1 cellular context compared by ENCODE assay signal in the genomic region with DNA sequence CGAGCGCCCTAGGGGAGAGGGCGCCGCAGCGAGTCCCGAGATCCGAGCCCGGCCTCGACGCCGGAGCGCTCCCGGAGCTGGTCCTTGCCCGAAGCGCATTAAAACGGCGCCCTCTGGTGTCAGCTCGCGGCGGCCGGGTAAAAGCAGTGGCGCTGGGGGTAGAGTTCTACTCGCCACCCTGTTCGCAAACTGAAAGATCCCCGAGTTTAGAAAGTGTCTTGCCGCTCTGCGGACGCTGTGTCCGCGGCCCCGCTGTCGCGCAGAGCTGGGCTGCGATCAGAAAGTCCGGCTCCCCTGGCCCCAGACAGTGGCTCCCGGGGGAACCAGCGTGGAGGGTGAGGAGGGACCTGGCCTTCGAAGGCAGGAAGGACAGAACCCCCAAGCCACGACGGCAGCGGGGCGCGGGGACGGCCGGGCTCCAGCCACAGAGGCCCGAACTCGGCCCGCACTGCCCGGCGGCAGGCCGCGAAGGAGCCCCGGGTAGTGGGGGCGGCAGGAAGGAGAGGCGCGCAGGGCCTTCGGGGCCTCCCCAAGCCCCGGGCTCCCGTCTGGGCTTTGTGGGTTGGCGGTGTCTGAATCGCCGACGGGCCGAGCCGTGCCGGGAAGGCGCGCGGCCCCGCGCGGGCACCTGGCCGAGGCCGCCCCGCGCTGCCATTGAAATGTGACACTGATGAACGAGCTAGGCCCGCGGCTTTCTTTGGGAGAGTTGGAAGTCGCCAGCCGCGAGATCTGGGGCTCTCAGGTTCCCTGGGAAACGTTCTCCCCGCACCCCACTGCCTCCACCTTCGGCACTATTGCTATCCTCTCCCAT.
TF ChIP-seq lines count a peak whose summit lies in the region.

No MANE protein-coding gene starts in this region.

TF ChIP-seq in HepG2, 621 proteins besides CTCF, POLR2A, EP300 and RAD21 (continued from another document and continues in another):
- TF ChIP-seq, protein P1, sequence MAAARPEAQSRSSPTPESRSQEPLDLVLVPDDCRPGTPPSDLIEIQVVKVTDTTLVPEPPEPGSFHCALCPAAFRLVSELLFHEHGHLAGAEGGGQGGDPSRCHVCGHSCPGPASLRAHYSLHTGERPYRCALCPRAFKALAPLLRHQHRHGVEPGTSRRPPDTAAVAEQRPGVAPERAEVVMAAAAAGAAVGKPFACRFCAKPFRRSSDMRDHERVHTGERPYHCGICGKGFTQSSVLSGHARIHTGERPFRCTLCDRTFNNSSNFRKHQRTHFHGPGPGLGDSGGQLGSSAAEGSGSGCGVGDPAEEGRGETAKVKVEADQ (CRISPR knock-in tag; IDR thresholded peaks at IDR 0.05; ENCODE audit: borderline replicate concordance) = no peak
- no peak for TF ChIP-seq ZNF34 (CRISPR knock-in tag; IDR thresholded peaks at IDR 0.05; ENCODE audit: borderline replicate concordance)
- TF ChIP-seq, protein P2, sequence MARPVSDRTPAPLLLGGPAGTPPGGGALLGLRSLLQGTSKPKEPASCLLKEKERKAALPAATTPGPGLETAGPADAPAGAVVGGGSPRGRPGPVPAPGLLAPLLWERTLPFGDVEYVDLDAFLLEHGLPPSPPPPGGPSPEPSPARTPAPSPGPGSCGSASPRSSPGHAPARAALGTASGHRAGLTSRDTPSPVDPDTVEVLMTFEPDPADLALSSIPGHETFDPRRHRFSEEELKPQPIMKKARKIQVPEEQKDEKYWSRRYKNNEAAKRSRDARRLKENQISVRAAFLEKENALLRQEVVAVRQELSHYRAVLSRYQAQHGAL (CRISPR knock-in tag; IDR thresholded peaks at IDR 0.05; ENCODE audit: not compliant biosample characterization) = no peak
- no peak for TF ChIP-seq FOXA3 (CRISPR knock-in tag; IDR thresholded peaks at IDR 0.05)
- no peak for TF ChIP-seq GZF1 (CRISPR knock-in tag; IDR thresholded peaks at IDR 0.05)
- no peak for TF ChIP-seq SKI (IDR thresholded peaks at IDR 0.05; ENCODE audit: partially characterized antibody)
- TF ChIP-seq, protein P3, sequence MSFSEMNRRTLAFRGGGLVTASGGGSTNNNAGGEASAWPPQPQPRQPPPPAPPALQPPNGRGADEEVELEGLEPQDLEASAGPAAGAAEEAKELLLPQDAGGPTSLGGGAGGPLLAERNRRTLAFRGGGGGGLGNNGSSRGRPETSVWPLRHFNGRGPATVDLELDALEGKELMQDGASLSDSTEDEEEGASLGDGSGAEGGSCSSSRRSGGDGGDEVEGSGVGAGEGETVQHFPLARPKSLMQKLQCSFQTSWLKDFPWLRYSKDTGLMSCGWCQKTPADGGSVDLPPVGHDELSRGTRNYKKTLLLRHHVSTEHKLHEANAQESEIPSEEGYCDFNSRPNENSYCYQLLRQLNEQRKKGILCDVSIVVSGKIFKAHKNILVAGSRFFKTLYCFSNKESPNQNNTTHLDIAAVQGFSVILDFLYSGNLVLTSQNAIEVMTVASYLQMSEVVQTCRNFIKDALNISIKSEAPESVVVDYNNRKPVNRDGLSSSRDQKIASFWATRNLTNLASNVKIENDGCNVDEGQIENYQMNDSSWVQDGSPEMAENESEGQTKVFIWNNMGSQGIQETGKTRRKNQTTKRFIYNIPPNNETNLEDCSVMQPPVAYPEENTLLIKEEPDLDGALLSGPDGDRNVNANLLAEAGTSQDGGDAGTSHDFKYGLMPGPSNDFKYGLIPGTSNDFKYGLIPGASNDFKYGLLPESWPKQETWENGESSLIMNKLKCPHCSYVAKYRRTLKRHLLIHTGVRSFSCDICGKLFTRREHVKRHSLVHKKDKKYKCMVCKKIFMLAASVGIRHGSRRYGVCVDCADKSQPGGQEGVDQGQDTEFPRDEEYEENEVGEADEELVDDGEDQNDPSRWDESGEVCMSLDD (CRISPR knock-in tag; IDR thresholded peaks at IDR 0.05; ENCODE audit: borderline replicate concordance) = peak; percentile 28; the same call in 1 of the 2 replicates
- no peak for TF ChIP-seq MBD4 (IDR thresholded peaks at IDR 0.05; ENCODE audit: borderline replicate concordance, low read length)
- no peak for TF ChIP-seq ZNF761 (CRISPR knock-in tag; conservative IDR thresholded peaks at IDR 0.05)
- no peak for TF ChIP-seq ZSCAN9 (CRISPR knock-in tag; IDR thresholded peaks at IDR 0.05; ENCODE audit: borderline replicate concordance)
- peak; percentile 87 for TF ChIP-seq ZNF891 (CRISPR knock-in tag; IDR thresholded peaks at IDR 0.05)
- TF ChIP-seq ZFP36L1 (CRISPR knock-in tag; IDR thresholded peaks at IDR 0.05) = no peak
- TF ChIP-seq ZBTB38 (CRISPR knock-in tag; IDR thresholded peaks at IDR 0.05) = no peak
- TF ChIP-seq, protein P4, sequence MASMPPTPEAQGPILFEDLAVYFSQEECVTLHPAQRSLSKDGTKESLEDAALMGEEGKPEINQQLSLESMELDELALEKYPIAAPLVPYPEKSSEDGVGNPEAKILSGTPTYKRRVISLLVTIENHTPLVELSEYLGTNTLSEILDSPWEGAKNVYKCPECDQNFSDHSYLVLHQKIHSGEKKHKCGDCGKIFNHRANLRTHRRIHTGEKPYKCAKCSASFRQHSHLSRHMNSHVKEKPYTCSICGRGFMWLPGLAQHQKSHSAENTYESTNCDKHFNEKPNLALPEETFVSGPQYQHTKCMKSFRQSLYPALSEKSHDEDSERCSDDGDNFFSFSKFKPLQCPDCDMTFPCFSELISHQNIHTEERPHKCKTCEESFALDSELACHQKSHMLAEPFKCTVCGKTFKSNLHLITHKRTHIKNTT (CRISPR knock-in tag; IDR thresholded peaks at IDR 0.05) = no peak
- TF ChIP-seq NCOA1 (CRISPR knock-in tag; IDR thresholded peaks at IDR 0.05) = no peak
- TF ChIP-seq ZNF263 (CRISPR knock-in tag; IDR thresholded peaks at IDR 0.05) = no peak
- TF ChIP-seq, protein P5, sequence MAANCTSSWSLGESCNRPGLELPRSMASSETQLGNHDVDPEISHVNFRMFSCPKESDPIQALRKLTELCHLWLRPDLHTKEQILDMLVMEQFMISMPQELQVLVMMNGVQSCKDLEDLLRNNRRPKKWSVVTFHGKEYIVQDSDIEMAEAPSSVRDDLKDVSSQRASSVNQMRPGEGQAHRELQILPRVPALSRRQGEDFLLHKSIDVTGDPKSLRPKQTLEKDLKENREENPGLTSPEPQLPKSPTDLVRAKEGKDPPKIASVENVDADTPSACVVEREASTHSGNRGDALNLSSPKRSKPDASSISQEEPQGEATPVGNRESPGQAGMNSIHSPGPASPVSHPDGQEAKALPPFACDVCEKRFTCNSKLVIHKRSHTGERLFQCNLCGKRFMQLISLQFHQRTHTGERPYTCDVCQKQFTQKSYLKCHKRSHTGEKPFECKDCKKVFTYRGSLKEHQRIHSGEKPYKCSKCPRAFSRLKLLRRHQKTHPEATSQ (CRISPR knock-in tag; IDR thresholded peaks at IDR 0.05; ENCODE audit: borderline replicate concordance) = no peak
- no peak for TF ChIP-seq TCF7L2 (IDR thresholded peaks at IDR 0.05; ENCODE audit: low read depth, low read length)
- peak; percentile 93 for TF ChIP-seq ZNF572 (CRISPR knock-in tag; IDR thresholded peaks at IDR 0.05)
- no peak for TF ChIP-seq ZNF569 (CRISPR knock-in tag; IDR thresholded peaks at IDR 0.05; ENCODE audit: borderline replicate concordance)
- TF ChIP-seq, protein P6, sequence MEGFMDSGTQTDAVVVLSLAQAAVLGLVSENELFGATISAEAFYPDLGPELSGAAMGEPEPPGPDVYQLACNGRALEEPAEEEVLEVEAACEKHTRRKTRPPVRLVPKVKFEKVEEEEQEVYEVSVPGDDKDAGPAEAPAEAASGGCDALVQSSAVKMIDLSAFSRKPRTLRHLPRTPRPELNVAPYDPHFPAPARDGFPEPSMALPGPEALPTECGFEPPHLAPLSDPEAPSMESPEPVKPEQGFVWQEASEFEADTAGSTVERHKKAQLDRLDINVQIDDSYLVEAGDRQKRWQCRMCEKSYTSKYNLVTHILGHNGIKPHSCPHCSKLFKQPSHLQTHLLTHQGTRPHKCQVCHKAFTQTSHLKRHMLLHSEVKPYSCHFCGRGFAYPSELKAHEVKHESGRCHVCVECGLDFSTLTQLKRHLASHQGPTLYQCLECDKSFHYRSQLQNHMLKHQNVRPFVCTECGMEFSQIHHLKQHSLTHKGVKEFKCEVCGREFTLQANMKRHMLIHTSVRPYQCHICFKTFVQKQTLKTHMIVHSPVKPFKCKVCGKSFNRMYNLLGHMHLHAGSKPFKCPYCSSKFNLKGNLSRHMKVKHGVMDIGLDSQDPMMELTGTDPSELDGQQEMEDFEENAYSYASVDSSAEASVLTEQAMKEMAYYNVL (CRISPR knock-in tag; IDR thresholded peaks at IDR 0.05; ENCODE audit: borderline replicate concordance) = no peak
- TF ChIP-seq CENPT (CRISPR knock-in tag; IDR thresholded peaks at IDR 0.05; ENCODE audit: low read depth) = 0 out of 2 replicates have a peak, but pooled peaks have one; percentile 34
- peak; percentile 95 for TF ChIP-seq ZNF777 (CRISPR knock-in tag; IDR thresholded peaks at IDR 0.05)
- no peak for TF ChIP-seq ZNF24 (IDR thresholded peaks at IDR 0.05)
- 0 out of 2 replicates have a peak, but pooled peaks have one; percentile 47 for TF ChIP-seq ZNF776 (CRISPR knock-in tag; IDR thresholded peaks at IDR 0.05)
- no peak for TF ChIP-seq ZNF256 (CRISPR knock-in tag; conservative IDR thresholded peaks at IDR 0.05)
- no peak for TF ChIP-seq ZNF496 (CRISPR knock-in tag; IDR thresholded peaks at IDR 0.05; ENCODE audit: insufficient replicate concordance)
- TF ChIP-seq NCOR1 (IDR thresholded peaks at IDR 0.05; ENCODE audit: borderline replicate concordance, low read length) = no peak
- no peak for TF ChIP-seq NFKB2 (CRISPR knock-in tag; IDR thresholded peaks at IDR 0.05; ENCODE audit: borderline replicate concordance)
- TF ChIP-seq ZNF570 (CRISPR knock-in tag; IDR thresholded peaks at IDR 0.05; ENCODE audit: borderline replicate concordance) = no peak
- TF ChIP-seq, protein P7, sequence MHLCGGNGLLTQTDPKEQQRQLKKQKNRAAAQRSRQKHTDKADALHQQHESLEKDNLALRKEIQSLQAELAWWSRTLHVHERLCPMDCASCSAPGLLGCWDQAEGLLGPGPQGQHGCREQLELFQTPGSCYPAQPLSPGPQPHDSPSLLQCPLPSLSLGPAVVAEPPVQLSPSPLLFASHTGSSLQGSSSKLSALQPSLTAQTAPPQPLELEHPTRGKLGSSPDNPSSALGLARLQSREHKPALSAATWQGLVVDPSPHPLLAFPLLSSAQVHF (CRISPR knock-in tag; IDR thresholded peaks at IDR 0.05) = no peak
- 0 out of 2 replicates have a peak, but pooled peaks have one; percentile 31 for TF ChIP-seq ETV6 (CRISPR knock-in tag; conservative IDR thresholded peaks at IDR 0.05)
- no peak for TF ChIP-seq SP5 (CRISPR knock-in tag; IDR thresholded peaks at IDR 0.05; ENCODE audit: borderline replicate concordance, low read depth)
- TF ChIP-seq, protein P8, sequence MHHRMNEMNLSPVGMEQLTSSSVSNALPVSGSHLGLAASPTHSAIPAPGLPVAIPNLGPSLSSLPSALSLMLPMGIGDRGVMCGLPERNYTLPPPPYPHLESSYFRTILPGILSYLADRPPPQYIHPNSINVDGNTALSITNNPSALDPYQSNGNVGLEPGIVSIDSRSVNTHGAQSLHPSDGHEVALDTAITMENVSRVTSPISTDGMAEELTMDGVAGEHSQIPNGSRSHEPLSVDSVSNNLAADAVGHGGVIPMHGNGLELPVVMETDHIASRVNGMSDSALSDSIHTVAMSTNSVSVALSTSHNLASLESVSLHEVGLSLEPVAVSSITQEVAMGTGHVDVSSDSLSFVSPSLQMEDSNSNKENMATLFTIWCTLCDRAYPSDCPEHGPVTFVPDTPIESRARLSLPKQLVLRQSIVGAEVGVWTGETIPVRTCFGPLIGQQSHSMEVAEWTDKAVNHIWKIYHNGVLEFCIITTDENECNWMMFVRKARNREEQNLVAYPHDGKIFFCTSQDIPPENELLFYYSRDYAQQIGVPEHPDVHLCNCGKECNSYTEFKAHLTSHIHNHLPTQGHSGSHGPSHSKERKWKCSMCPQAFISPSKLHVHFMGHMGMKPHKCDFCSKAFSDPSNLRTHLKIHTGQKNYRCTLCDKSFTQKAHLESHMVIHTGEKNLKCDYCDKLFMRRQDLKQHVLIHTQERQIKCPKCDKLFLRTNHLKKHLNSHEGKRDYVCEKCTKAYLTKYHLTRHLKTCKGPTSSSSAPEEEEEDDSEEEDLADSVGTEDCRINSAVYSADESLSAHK (CRISPR knock-in tag; IDR thresholded peaks at IDR 0.05; ENCODE audit: borderline replicate concordance) = no peak
- peak; percentile 68 for TF ChIP-seq SALL1 (CRISPR knock-in tag; IDR thresholded peaks at IDR 0.05)
- no peak for TF ChIP-seq NFIB (CRISPR knock-in tag; IDR thresholded peaks at IDR 0.05; ENCODE audit: borderline replicate concordance)
- TF ChIP-seq, protein P9, sequence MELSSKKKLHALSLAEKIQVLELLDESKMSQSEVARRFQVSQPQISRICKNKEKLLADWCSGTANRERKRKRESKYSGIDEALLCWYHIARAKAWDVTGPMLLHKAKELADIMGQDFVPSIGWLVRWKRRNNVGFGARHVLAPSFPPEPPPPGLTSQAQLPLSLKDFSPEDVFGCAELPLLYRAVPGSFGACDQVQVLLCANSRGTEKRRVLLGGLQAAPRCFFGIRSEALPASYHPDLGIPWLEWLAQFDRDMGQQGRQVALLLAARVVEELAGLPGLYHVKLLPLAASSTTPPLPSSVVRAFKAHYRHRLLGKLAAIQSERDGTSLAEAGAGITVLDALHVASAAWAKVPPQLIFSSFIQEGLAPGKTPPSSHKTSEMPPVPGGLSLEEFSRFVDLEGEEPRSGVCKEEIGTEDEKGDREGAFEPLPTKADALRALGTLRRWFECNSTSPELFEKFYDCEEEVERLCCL (CRISPR knock-in tag; IDR thresholded peaks at IDR 0.05; ENCODE audit: borderline replicate concordance) = no peak
- TF ChIP-seq KMT2B (CRISPR knock-in tag; IDR thresholded peaks at IDR 0.05) = no peak
- no peak for TF ChIP-seq ZNF549 (CRISPR knock-in tag; IDR thresholded peaks at IDR 0.05)
- TF ChIP-seq CEBPG (CRISPR knock-in tag; IDR thresholded peaks at IDR 0.05) = no peak
- TF ChIP-seq HOXA7 (CRISPR knock-in tag; IDR thresholded peaks at IDR 0.05) = no peak
- TF ChIP-seq, protein P10, sequence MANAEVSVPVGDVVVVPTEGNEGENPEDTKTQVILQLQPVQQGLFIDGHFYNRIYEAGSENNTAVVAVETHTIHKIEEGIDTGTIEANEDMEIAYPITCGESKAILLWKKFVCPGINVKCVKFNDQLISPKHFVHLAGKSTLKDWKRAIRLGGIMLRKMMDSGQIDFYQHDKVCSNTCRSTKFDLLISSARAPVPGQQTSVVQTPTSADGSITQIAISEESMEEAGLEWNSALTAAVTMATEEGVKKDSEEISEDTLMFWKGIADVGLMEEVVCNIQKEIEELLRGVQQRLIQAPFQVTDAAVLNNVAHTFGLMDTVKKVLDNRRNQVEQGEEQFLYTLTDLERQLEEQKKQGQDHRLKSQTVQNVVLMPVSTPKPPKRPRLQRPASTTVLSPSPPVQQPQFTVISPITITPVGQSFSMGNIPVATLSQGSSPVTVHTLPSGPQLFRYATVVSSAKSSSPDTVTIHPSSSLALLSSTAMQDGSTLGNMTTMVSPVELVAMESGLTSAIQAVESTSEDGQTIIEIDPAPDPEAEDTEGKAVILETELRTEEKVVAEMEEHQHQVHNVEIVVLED (CRISPR knock-in tag; IDR thresholded peaks at IDR 0.05; ENCODE audit: borderline replicate concordance) = no peak
- TF ChIP-seq ZBTB8A (CRISPR knock-in tag; IDR thresholded peaks at IDR 0.05; ENCODE audit: borderline replicate concordance, low read depth) = no peak
- TF ChIP-seq KLF16 (CRISPR knock-in tag; IDR thresholded peaks at IDR 0.05) = no peak
- TF ChIP-seq ASH2L (IDR thresholded peaks at IDR 0.05; ENCODE audit: insufficient read length, low read depth, low read length) = no peak
